In genomic region chr1:19715334-19716203, GRCh38 we compare ENCODE assay signal across 1 cellular context.
TF ChIP-seq lines count a peak whose summit lies in the region.

No MANE protein-coding gene starts in this region.

TF ChIP-seq in HEK293, 187 proteins besides CTCF, POLR2A, EP300 and RAD21 (continued from another document):
- TF ChIP-seq ZNF660 (tag by site-specific recombination; IDR thresholded peaks at IDR 0.05) (peak; percentile 84), KLF8 (tag by site-specific recombination; IDR thresholded peaks at IDR 0.05) (no peak), ZNF366 (tag by site-specific recombination; conservative IDR thresholded peaks at IDR 0.05) (no peak), SP3 (tag by site-specific recombination; IDR thresholded peaks at IDR 0.05) (peak; percentile 21), ZSCAN18 (tag by site-specific recombination; IDR thresholded peaks at IDR 0.05) (no peak), ZNF768 (tag by site-specific recombination; IDR thresholded peaks at IDR 0.05) (no peak), ZNF529 (tag by site-specific recombination; IDR thresholded peaks at IDR 0.05; ENCODE audit: insufficient replicate concordance) (no peak), HIC1 (tag by site-specific recombination; IDR thresholded peaks at IDR 0.05) (peak; percentile 89)
- TF ChIP-seq, protein P1, sequence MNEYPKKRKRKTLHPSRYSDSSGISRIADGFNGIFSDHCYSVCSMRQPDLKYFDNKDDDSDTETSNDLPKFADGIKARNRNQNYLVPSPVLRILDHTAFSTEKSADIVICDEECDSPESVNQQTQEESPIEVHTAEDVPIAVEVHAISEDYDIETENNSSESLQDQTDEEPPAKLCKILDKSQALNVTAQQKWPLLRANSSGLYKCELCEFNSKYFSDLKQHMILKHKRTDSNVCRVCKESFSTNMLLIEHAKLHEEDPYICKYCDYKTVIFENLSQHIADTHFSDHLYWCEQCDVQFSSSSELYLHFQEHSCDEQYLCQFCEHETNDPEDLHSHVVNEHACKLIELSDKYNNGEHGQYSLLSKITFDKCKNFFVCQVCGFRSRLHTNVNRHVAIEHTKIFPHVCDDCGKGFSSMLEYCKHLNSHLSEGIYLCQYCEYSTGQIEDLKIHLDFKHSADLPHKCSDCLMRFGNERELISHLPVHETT (tag by site-specific recombination; IDR thresholded peaks at IDR 0.05): no peak
- TF ChIP-seq, protein P2, sequence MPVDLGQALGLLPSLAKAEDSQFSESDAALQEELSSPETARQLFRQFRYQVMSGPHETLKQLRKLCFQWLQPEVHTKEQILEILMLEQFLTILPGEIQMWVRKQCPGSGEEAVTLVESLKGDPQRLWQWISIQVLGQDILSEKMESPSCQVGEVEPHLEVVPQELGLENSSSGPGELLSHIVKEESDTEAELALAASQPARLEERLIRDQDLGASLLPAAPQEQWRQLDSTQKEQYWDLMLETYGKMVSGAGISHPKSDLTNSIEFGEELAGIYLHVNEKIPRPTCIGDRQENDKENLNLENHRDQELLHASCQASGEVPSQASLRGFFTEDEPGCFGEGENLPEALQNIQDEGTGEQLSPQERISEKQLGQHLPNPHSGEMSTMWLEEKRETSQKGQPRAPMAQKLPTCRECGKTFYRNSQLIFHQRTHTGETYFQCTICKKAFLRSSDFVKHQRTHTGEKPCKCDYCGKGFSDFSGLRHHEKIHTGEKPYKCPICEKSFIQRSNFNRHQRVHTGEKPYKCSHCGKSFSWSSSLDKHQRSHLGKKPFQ (tag by site-specific recombination; IDR thresholded peaks at IDR 0.05): no peak
